ENCODE assay signal across 8 cellular contexts in genomic region chr14:30874120-30874998, GRCh38. TPM values are rescaled to one million over a fixed set of nuclear protein-coding genes. Genes with fewer than 3 reads are reported as not detected.
DNase-seq lines count a peak whose midpoint lies in the region; ATAC-seq and TF ChIP-seq lines count a peak whose summit lies in the region.

COCH (plus strand) TSS chr14:30874559; CDS start chr14:30874939, 380 bp downstream.

- DNase-seq in HuH-7 (ENCODE audit: low spot score) (peak; percentile 99), SK-N-MC (ENCODE audit: low read depth, low spot score) (no peak), right lobe of liver (peak in 2 of 3 donors; percentile 47 to 53), AG08395 (ENCODE audit: low spot score) (no peak)
- DNase-seq in central memory CD4-positive, alpha-beta T cell: peak; percentile 1
- DNase-seq in stimulated activated naive CD8-positive, alpha-beta T cell treated with anti-CD3 and anti-CD28 coated beads, Interleukin-15, amount 100 ng/mL, for 72 hours: peak; percentile 58 to 62

- H3K4me3 ChIP-seq in SK-N-MC (peak within 1 kb of the TSS; percentile 97), right lobe of liver (peak within 1 kb of the TSS; percentile 44 to 64 (median 48))

- H3K9me3 Mint-ChIP-seq in stimulated activated naive CD8-positive, alpha-beta T cell treated with anti-CD3 and anti-CD28 coated beads, Interleukin-15, amount 100 ng/mL, for 72 hours: no peaks in the 10 kb centered on the region

- 0% methylated on average over 1 of the region's 99 CpGs for WGBS in right lobe of liver (ENCODE audit: insufficient coverage, low coverage, low lambda C conversion rate, missing lambda C conversion rate)

- peaks cover 24% of the 10 kb centered on the region for H3K4me1 Mint-ChIP-seq in stimulated activated naive CD8-positive, alpha-beta T cell treated with anti-CD3 and anti-CD28 coated beads, Interleukin-15, amount 100 ng/mL, for 72 hours

- peaks cover 0 to 9% of the 10 kb centered on the region in 2 donors for H3K27me3 ChIP-seq in right lobe of liver

- H3K27ac Mint-ChIP-seq in stimulated activated naive CD8-positive, alpha-beta T cell treated with anti-CD3 and anti-CD28 coated beads, Interleukin-15, amount 100 ng/mL, for 72 hours: peak within 1 kb of the TSS; percentile 33 to 86

- TF ChIP-seq CTCF in GM12874 (IDR thresholded peaks at IDR 0.05; ENCODE audit: insufficient read depth, low read depth, low read length) (peak; percentile 60), right lobe of liver (IDR thresholded peaks at IDR 0.05) (peak; percentile 23 to 43 (median 36))

- H3K27ac ChIP-seq in SK-N-MC (no peak within 1 kb of the TSS; the same call in 1 of the 2 replicates), right lobe of liver (no peak within 1 kb of the TSS)

- H3K9me3 ChIP-seq in SK-N-MC (ENCODE audit: low read depth, low read length) (no peaks in the 10 kb centered on the region), right lobe of liver (no peaks in the 10 kb centered on the region)

- intact Hi-C loops in right lobe of liver (cut with DNase I): no loop called here

- H3K4me1 ChIP-seq in right lobe of liver: peaks cover 0 to 18% (median 5%) of the 10 kb centered on the region in 4 donors

- peak within 1 kb of the TSS; percentile 87 to 91 for H3K4me3 Mint-ChIP-seq in stimulated activated naive CD8-positive, alpha-beta T cell treated with anti-CD3 and anti-CD28 coated beads, Interleukin-15, amount 100 ng/mL, for 72 hours

- peak within 1 kb of the TSS; percentile 93 for H3K9ac ChIP-seq in SK-N-MC (ENCODE audit: insufficient read length)

- H3K36me3 ChIP-seq in SK-N-MC (ENCODE audit: insufficient read depth, low read length): peaks cover 22% of the 10 kb centered on the region
- no peaks in the 10 kb centered on the region for H3K36me3 ChIP-seq in right lobe of liver

- peaks cover 51% of the 10 kb centered on the region for H3K27me3 Mint-ChIP-seq in stimulated activated naive CD8-positive, alpha-beta T cell treated with anti-CD3 and anti-CD28 coated beads, Interleukin-15, amount 100 ng/mL, for 72 hours

- TF ChIP-seq POLR2A in right lobe of liver (IDR thresholded peaks at IDR 0.05): no peak

- peak; percentile 65 for ATAC-seq in GM21576 (IDR thresholded peaks at IDR 0.05; ENCODE audit: unreplicated experiment)
- ATAC-seq in right lobe of liver: peak; percentile 74 to 78 (median 76)
- ATAC-seq in stimulated activated naive CD8-positive, alpha-beta T cell treated with anti-CD3 and anti-CD28 coated beads, Interleukin-15, amount 100 ng/mL, for 72 hours: peak; percentile 84

RNA-seq across cellular contexts. Expression of gene COCH, which starts in this region (rescaled TPM):
- 1 to 10 TPM in 2 of 6 experiments, under 1 TPM in 3, not detected in 1; 0.14 to 2.9 (median 0.60) TPM for total RNA-seq in right lobe of liver

Comparison
In these comparisons a context has a peak if more than half of its experiments do, and no peak if none do; other contexts are left out.
1. DNase-seq: peak in HuH-7 (single experiment), central memory CD4-positive, alpha-beta T cell (single experiment), right lobe of liver (2 of 3) and stimulated activated naive CD8-positive, alpha-beta T cell treated with anti-CD3 and anti-CD28 coated beads, Interleukin-15, amount 100 ng/mL, for 72 hours (2 of 2); none in SK-N-MC (single experiment) and AG08395 (single experiment).
2. Peak in every context shown above with its lines, with median percentiles within 50 percentile points of each other: ATAC-seq.